Comparison of ENCODE assay signal across 14 cellular contexts in the genomic region with DNA sequence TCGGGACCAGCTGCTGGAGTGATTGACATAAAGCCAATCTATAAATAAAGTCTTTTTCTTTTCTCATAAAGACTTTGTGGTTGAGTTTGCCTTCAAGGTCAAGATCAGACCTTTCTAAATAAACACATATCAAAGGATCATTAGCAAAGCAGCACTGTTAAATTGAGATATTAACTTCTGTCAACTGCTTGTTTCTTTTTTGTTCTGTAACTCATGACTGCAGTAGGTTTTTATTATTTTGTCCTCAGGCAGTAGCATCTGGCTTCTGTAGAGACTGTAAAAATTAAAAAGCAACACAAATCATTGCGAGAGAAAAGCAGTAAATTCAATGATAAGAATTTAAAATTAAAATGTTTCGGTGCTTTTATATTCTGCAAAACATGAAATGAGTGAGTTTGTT.
"Had no signal": no experiment of that assay in that cellular context is flagged by ENCODE, and none has a peak within 500 bp of the region (broad histone marks: within the 10 kb centered on the region; RNA-seq: fewer than 3 reads in every experiment).

No MANE protein-coding gene starts in this region.

- H3K4me2 ChIP-seq: smooth muscle cell had no signal

- H3K27me3 ChIP-seq: body of pancreas, esophagus muscularis mucosa, heart right ventricle, thyroid gland, vagina had no signal

- H3K36me3 Mint-ChIP-seq: activated naive CD4-positive, alpha-beta T cell treated with anti-CD3 and anti-CD28 coated beads, Interleukin-2, amount 10 ng/mL, durations not matched to agents 7 days and 5 days had no signal

- H3K9me3 Mint-ChIP-seq: activated naive CD4-positive, alpha-beta T cell treated with anti-CD3 and anti-CD28 coated beads, Interleukin-2, amount 10 ng/mL, durations not matched to agents 7 days and 5 days; activated T-helper 2 cell treated with anti-CD3 and anti-CD28 coated beads, Interferon-gamma antibody, Interleukin-2, Interleukin-4, amounts not matched to agents 10 μg/mL and 5 μg/mL and 100 μg/mL, durations not matched to agents 14 hours and 24 hours and 36 hours had no signal

- H3K4me3 ChIP-seq: body of pancreas, esophagus muscularis mucosa, heart right ventricle, smooth muscle cell, thyroid gland, vagina had no signal

- H3K27ac Mint-ChIP-seq: activated naive CD4-positive, alpha-beta T cell treated with anti-CD3 and anti-CD28 coated beads, Interleukin-2, amount 10 ng/mL, durations not matched to agents 7 days and 5 days; activated T-helper 2 cell treated with anti-CD3 and anti-CD28 coated beads, Interferon-gamma antibody, Interleukin-2, Interleukin-4, amounts not matched to agents 10 μg/mL and 5 μg/mL and 100 μg/mL, durations not matched to agents 14 hours and 24 hours and 36 hours had no signal

- ATAC-seq: body of pancreas, heart right ventricle, right cardiac atrium had no signal

- H3K4me3 Mint-ChIP-seq: activated naive CD4-positive, alpha-beta T cell treated with anti-CD3 and anti-CD28 coated beads, Interleukin-2, amount 10 ng/mL, durations not matched to agents 7 days and 5 days had no signal

- H3K27ac ChIP-seq: thyroid gland, vagina had no signal

- DNase-seq: activated naive CD4-positive, alpha-beta T cell treated with anti-CD3 and anti-CD28 coated beads, Interleukin-2, amount 10 ng/mL, durations not matched to agents 7 days and 5 days; activated T-cell treated with anti-CD3 and anti-CD28 coated beads for 4 hours; body of pancreas; foreskin fibroblast; heart right ventricle; mesendoderm; posterior cingulate gyrus; right cardiac atrium; T-helper 9 cell; thyroid gland had no signal

- H3K9me3 ChIP-seq: body of pancreas, esophagus muscularis mucosa, heart right ventricle, thyroid gland, vagina had no signal
